ENCODE assay signal across 8 cellular contexts in genomic region chr13:36997716-36998427, GRCh38. TPM values are rescaled to one million over a fixed set of nuclear protein-coding genes. Genes with fewer than 3 reads are reported as not detected.
DNase-seq lines count a peak whose midpoint lies in the region; ATAC-seq, FAIRE-seq and TF ChIP-seq lines count a peak whose summit lies in the region.

No MANE protein-coding gene starts in this region.

- H3K79me1 ChIP-seq in H1 (ENCODE audit: low read depth, low read length): peaks cover 3% of the 10 kb centered on the region; the same call in 1 of the 2 replicates

- H3K4me2 ChIP-seq in MM.1S (ENCODE audit: low read depth, low read length) (peak overlapping the region; percentile 73), H1 (ENCODE audit: insufficient read depth in 1 of 2, low read depth in 2 of 2, low read length in 2 of 2) (peak overlapping the region; percentile 85 to 94)

- no peaks in the 10 kb centered on the region for H3K9me3 ChIP-seq in CD4-positive, alpha-beta memory T cell (ENCODE audit: control insufficient read depth in 1 of 2, low read length in 2 of 2)
- H3K9me3 ChIP-seq in MM.1S (replicated peaks; ENCODE audit: insufficient read depth, low read length) (no peaks in the 10 kb centered on the region), H1 (ENCODE audit: insufficient read depth in 2 of 2, low read depth in 1 of 2, low read length in 1 of 2) (no peaks in the 10 kb centered on the region)

- no peak for DNase-seq in CD4-positive, alpha-beta memory T cell
- DNase-seq in MM.1S: no peak
- DNase-seq in H1 (ENCODE audit: low read depth in 1 of 2, low spot score in 2 of 2): no peak
- no peak for DNase-seq in neural crest cell (ENCODE audit: low read depth, low spot score)
- no peak for DNase-seq in RWPE1 (ENCODE audit: low spot score)
- DNase-seq in mesenteric fat pad (ENCODE audit: low spot score): no peak
- no peak for DNase-seq in stimulated activated CD4-positive, alpha-beta T cell treated with anti-CD3 and anti-CD28 coated beads, Interleukin-4, amount 100 ng/mL, for 4 hours

- no peaks in the 10 kb centered on the region for H3K9me2 ChIP-seq in MM.1S (replicated peaks; ENCODE audit: insufficient read depth, low read length)

- no peak overlapping the region for H2AFZ ChIP-seq in MM.1S (ENCODE audit: low read length)
- 0 out of 2 replicates have a peak overlapping the region, but pooled peaks have one; percentile 12 for H2AFZ ChIP-seq in H1 (ENCODE audit: low read length)

- no peak overlapping the region for H3K14ac ChIP-seq in H1 (ENCODE audit: insufficient read length)

- H3K18ac ChIP-seq in H1 (ENCODE audit: extremely low read depth, low read length): no peak overlapping the region

- peaks cover 58% of the 10 kb centered on the region for H3K79me2 ChIP-seq in MM.1S (ENCODE audit: low read length)
- H3K79me2 ChIP-seq in H1 (ENCODE audit: control insufficient read depth in 1 of 2, insufficient read depth in 2 of 2, low read length in 2 of 2): peaks cover 4 to 56% of the 10 kb centered on the region in 2 experiments; a peak in 3 of 4 replicates

- peak overlapping the region; percentile 90 to 91 for H3K4me3 ChIP-seq in CD4-positive, alpha-beta memory T cell (ENCODE audit: low read length in 2 of 2)
- H3K4me3 ChIP-seq in MM.1S (ENCODE audit: low read length): peak overlapping the region; percentile 90
- peak overlapping the region; percentile 66 to 98 (median 94); a peak in 7 of 8 replicates for H3K4me3 ChIP-seq in H1 (ENCODE audit: extremely low read depth in 1 of 4, insufficient read depth in 2 of 4, low read depth in 3 of 4, low read length in 4 of 4)

- H3K56ac ChIP-seq in H1 (replicated peaks; ENCODE audit: insufficient read length, low read depth, low read length): no peak overlapping the region

- no peak for ATAC-seq in HG03196 (IDR thresholded peaks at IDR 0.05; ENCODE audit: unreplicated experiment)

- H3K27me3 ChIP-seq in CD4-positive, alpha-beta memory T cell (ENCODE audit: insufficient read depth, low read length): no peaks in the 10 kb centered on the region
- H3K27me3 ChIP-seq in MM.1S (replicated peaks; ENCODE audit: insufficient read depth, low read length) (no peaks in the 10 kb centered on the region), H1 (replicated peaks in 1 of 4; ENCODE audit: control insufficient read depth in 3 of 4, extremely low read depth in 1 of 4, insufficient read depth in 3 of 4, low read length in 3 of 4) (no peaks in the 10 kb centered on the region)

- peaks cover 10% of the 10 kb centered on the region for H3K23me2 ChIP-seq in H1 (ENCODE audit: low read depth, low read length)

- H4K8ac ChIP-seq in H1 (ENCODE audit: extremely low read depth, insufficient read depth, low read length): no peak overlapping the region

- 82% methylated on average over 6 of the region's 6 CpGs; no CpG with 5 or more reads in 1 of the 2 experiments for WGBS in H1 (ENCODE audit: extremely low coverage in 1 of 2, insufficient coverage in 1 of 2, insufficient read length in 1 of 2, insufficient replicate concordance in 2 of 2, low coverage in 1 of 2, low lambda C conversion rate in 2 of 2, missing lambda C conversion rate in 1 of 2), 2 experiments

- intact Hi-C loops in CD4-positive, alpha-beta memory T cell (cut with micrococcal nuclease): no loop called here

- no peak for FAIRE-seq in H1 (lab: Jason Lieb, UNC)

- no peak overlapping the region for H3K4ac ChIP-seq in H1 (replicated peaks; ENCODE audit: insufficient read length, low read depth, low read length)

- peaks cover 0 to 13% (median 0%) of the 10 kb centered on the region in 8 donors for H3K9me3 Mint-ChIP-seq in CD4-positive, alpha-beta memory T cell
- H3K9me3 Mint-ChIP-seq in neural crest cell: no peaks in the 10 kb centered on the region

- peak overlapping the region; percentile 71; the same call in 1 of the 2 replicates for H2BK5ac ChIP-seq in H1 (ENCODE audit: low read depth, low read length)

- no peak overlapping the region for H2BK120ac ChIP-seq in H1 (replicated peaks; ENCODE audit: low read depth, low read length)

- no peak overlapping the region for H2AK5ac ChIP-seq in H1 (ENCODE audit: low read depth, low read length)

- no peaks in the 10 kb centered on the region for H3F3A ChIP-seq in MM.1S (ENCODE audit: insufficient read depth, low read length)

- H3K27ac ChIP-seq in CD4-positive, alpha-beta memory T cell (ENCODE audit: low read depth, low read length): peak overlapping the region; percentile 92
- no peak overlapping the region for H3K27ac ChIP-seq in MM.1S (ENCODE audit: low read length)
- no peak overlapping the region for H3K27ac ChIP-seq in H1 (ENCODE audit: low read depth, low read length)
- no peak overlapping the region for H3K27ac ChIP-seq in RWPE1

- CTCF ChIA-PET in CD4-positive, alpha-beta memory T cell (lab: Charles Lee; ENCODE audit: partially characterized antibody): interaction anchor here (1.0 to 1.1 kb wide), 2 partner anchors 14 to 16 kb away, joined by 3 to 5 read pairs; no protein-coding TSS in a partner anchor
- CTCF ChIA-PET in H1 (lab: Charles Lee; ENCODE audit: partially characterized antibody): interaction anchor here (0.6 to 1.1 kb wide), 4 partner anchors 16 to 276 kb away, joined by 3 to 5 read pairs (median 3); no protein-coding TSS in a partner anchor
- CTCF ChIA-PET in RWPE1 (lab: Yijun Ruan, JAX): interaction anchor here (0.6 kb wide), 1 partner anchor 60 kb away, joined by 4 read pairs; no protein-coding TSS in a partner anchor

- no peak for TF ChIP-seq EP300 in H1 (IDR thresholded peaks at IDR 0.05; ENCODE audit: borderline replicate concordance in 1 of 2, low read depth in 2 of 2, low read length in 2 of 2)

- H4K5ac ChIP-seq in H1 (ENCODE audit: insufficient read length, low read depth, low read length): no peak overlapping the region

- no peak for TF ChIP-seq CTCF in MM.1S (IDR thresholded peaks at IDR 0.05; ENCODE audit: low read length)
- TF ChIP-seq CTCF in H1 (IDR thresholded peaks at IDR 0.05; ENCODE audit: control extremely low read depth in 1 of 3, insufficient read depth in 1 of 3, low read depth in 1 of 3, low read length in 3 of 3): no peak
- no peak for TF ChIP-seq CTCF in neural crest cell (conservative IDR thresholded peaks at IDR 0.05)
- no peak for TF ChIP-seq CTCF in RWPE1 (conservative IDR thresholded peaks at IDR 0.05; ENCODE audit: low read depth)

- TF ChIP-seq RAD21 in H1 (IDR thresholded peaks at IDR 0.05 in 1 of 2, conservative IDR thresholded peaks at IDR 0.05 in 1 of 2; ENCODE audit: low read depth in 2 of 2, low read length in 2 of 2): no peak

- H4K91ac ChIP-seq in H1 (replicated peaks; ENCODE audit: insufficient read length, low read length): no peak overlapping the region

- H3K23ac ChIP-seq in H1 (ENCODE audit: insufficient read length): no peak overlapping the region

- H2BK15ac ChIP-seq in H1 (ENCODE audit: low read length): no peak overlapping the region

- POLR2A ChIA-PET in CD4-positive, alpha-beta memory T cell (lab: Charles Lee; ENCODE audit: partially characterized antibody): no interaction called here
- POLR2A ChIA-PET in H1 (lab: Charles Lee; ENCODE audit: partially characterized antibody) (interaction anchor here (1.5 to 5.6 kb wide), 3 partner anchors 9 to 25 kb away, joined by 4 to 59 read pairs (median 10); no protein-coding TSS in a partner anchor), RWPE1 (lab: Yijun Ruan, JAX; ENCODE audit: low non-redundant PET) (no interaction called here)

- H3K36me3 Mint-ChIP-seq in CD4-positive, alpha-beta memory T cell: peaks cover 25 to 62% of the 10 kb centered on the region in 2 donors
- H3K36me3 Mint-ChIP-seq in neural crest cell (ENCODE audit: low read depth): peaks cover 8% of the 10 kb centered on the region

- peak overlapping the region; percentile 98 to 100 (median 100) for H3K4me3 Mint-ChIP-seq in CD4-positive, alpha-beta memory T cell
- H3K4me3 Mint-ChIP-seq in neural crest cell: peak overlapping the region; percentile 99

- H3K4me1 ChIP-seq in CD4-positive, alpha-beta memory T cell (ENCODE audit: insufficient read depth, low read length): peaks cover 32% of the 10 kb centered on the region
- no peaks in the 10 kb centered on the region for H3K4me1 ChIP-seq in MM.1S (ENCODE audit: low read length)
- no peaks in the 10 kb centered on the region for H3K4me1 ChIP-seq in H1 (replicated peaks in 1 of 4; ENCODE audit: control insufficient read depth in 3 of 4, insufficient read depth in 4 of 4, low read length in 3 of 4)

- peak overlapping the region; percentile 94 to 100 (median 100) for H3K27ac Mint-ChIP-seq in CD4-positive, alpha-beta memory T cell
- H3K27ac Mint-ChIP-seq in neural crest cell (ENCODE audit: unreplicated experiment): peak overlapping the region; percentile 99

- H3K36me3 ChIP-seq in CD4-positive, alpha-beta memory T cell (ENCODE audit: insufficient read depth, low read length): peaks cover 26% of the 10 kb centered on the region
- no peaks in the 10 kb centered on the region for H3K36me3 ChIP-seq in MM.1S (replicated peaks; ENCODE audit: insufficient read depth, low read length)
- H3K36me3 ChIP-seq in H1 (ENCODE audit: control insufficient read depth in 2 of 4, insufficient read depth in 4 of 4, low read length in 3 of 4): peaks cover 4 to 29% (median 10%) of the 10 kb centered on the region in 4 experiments; a peak in 6 of 8 replicates

- H3K9ac ChIP-seq in MM.1S (ENCODE audit: low read length) (peak overlapping the region; percentile 94), H1 (replicated peaks in 1 of 4; ENCODE audit: extremely low read depth in 1 of 4, low read depth in 3 of 4, low read length in 3 of 4) (peak overlapping the region in 3 of 4 experiments; percentile 80 to 92 (median 80); a peak in 5 of 7 replicates)

- H4K20me1 ChIP-seq in MM.1S (ENCODE audit: insufficient read depth, low read length): no peaks in the 10 kb centered on the region
- peaks cover 0 to 2% of the 10 kb centered on the region in 2 experiments for H4K20me1 ChIP-seq in H1 (replicated peaks in 1 of 2; ENCODE audit: control insufficient read depth in 1 of 2, insufficient read depth in 2 of 2, low read length in 2 of 2)

- H3K4me1 Mint-ChIP-seq in CD4-positive, alpha-beta memory T cell: peaks cover 27 to 64% (median 38%) of the 10 kb centered on the region in 4 donors
- H3K4me1 Mint-ChIP-seq in neural crest cell: peaks cover 44% of the 10 kb centered on the region

- no peak overlapping the region for H2BK20ac ChIP-seq in H1 (ENCODE audit: low read length)

- H2BK12ac ChIP-seq in H1 (ENCODE audit: low read depth, low read length): no peak overlapping the region; the same call in 1 of the 2 replicates

- no peaks in the 10 kb centered on the region for H3K27me3 Mint-ChIP-seq in CD4-positive, alpha-beta memory T cell
- peaks cover 4% of the 10 kb centered on the region for H3K27me3 Mint-ChIP-seq in neural crest cell (ENCODE audit: low read depth)

- TF ChIP-seq POLR2A in H1 (IDR thresholded peaks at IDR 0.05; ENCODE audit: control extremely low read depth in 1 of 2, low read depth in 2 of 2, low read length in 2 of 2): no peak

RNA-seq across cellular contexts. Expression of gene ALG5, which starts 1.3 kb away (rescaled TPM):
- total RNA-seq in CD4-positive, alpha-beta memory T cell: 10 to 100 TPM; 23.3 to 25.5 TPM
- polyA plus RNA-seq in CD4-positive, alpha-beta memory T cell: 100 to 1,000 TPM in 1 of 2 donors, 10 to 100 TPM in 1; 74.4 to 116 TPM
- total RNA-seq in H1 (2021; fragmentation: NEBNext Ultra II Directional; extraction: Animal tissue kit (Norgen Biotek cat#: 25700)): 24.3 and 24.6 TPM in 2 replicates
- 7.3 and 15.0 TPM in 2 replicates for polyA plus RNA-seq in H1 (2011; rRNA removed)
- 19.3 TPM for polyA plus RNA-seq in H1 (2011; cell fraction: cytosol; rRNA removed)
- polyA plus RNA-seq in H1 (2011; cell fraction: nucleus; rRNA removed): 6.6 TPM
- 14.0 to 21.8 TPM (median 18.5 TPM) in 4 replicates for polyA plus RNA-seq in H1 (2012, experiment 1 of 2)
- 2.4 TPM for polyA plus RNA-seq in H1 (2012, experiment 2 of 2)
- 44.3 TPM for polyA plus RNA-seq in H1 (2013, experiment 1 of 2)
- 53.8 TPM for polyA plus RNA-seq in H1 (2013, experiment 2 of 2)
- 5.1 and 7.3 TPM in 2 replicates for polyA minus RNA-seq in H1 (2011; rRNA and poly(A)+ RNA removed)
- 11.4 TPM for polyA minus RNA-seq in H1 (2011; cell fraction: cytosol; rRNA and poly(A)+ RNA removed)
- polyA minus RNA-seq in H1 (2011; cell fraction: nucleus; rRNA and poly(A)+ RNA removed): 24.3 TPM
- total RNA-seq in neural crest cell: 31.1 and 32.3 TPM in 2 replicates
- 44.0 TPM for total RNA-seq in mesenteric fat pad

RNA-seq across cellular contexts. Expression of gene EXOSC8, which starts 2.7 kb away (rescaled TPM):
- total RNA-seq in CD4-positive, alpha-beta memory T cell: 10 to 100 TPM; 71.4 to 75.3 TPM
- 100 to 1,000 TPM in 1 of 2 donors, 10 to 100 TPM in 1; 64.3 to 103 TPM for polyA plus RNA-seq in CD4-positive, alpha-beta memory T cell
- total RNA-seq in H1 (2021; fragmentation: NEBNext Ultra II Directional; extraction: Animal tissue kit (Norgen Biotek cat#: 25700)): 86.1 and 87.6 TPM in 2 replicates
- polyA plus RNA-seq in H1 (2011; rRNA removed): 35.5 and 54.3 TPM in 2 replicates
- polyA plus RNA-seq in H1 (2011; cell fraction: cytosol; rRNA removed): 65.3 TPM
- polyA plus RNA-seq in H1 (2011; cell fraction: nucleus; rRNA removed): 27.5 TPM
- 72.7 to 120 TPM (median 74.1 TPM) in 4 replicates for polyA plus RNA-seq in H1 (2012, experiment 1 of 2)
- 16.4 TPM for polyA plus RNA-seq in H1 (2012, experiment 2 of 2)
- 83.7 TPM for polyA plus RNA-seq in H1 (2013, experiment 1 of 2)
- 80.6 TPM for polyA plus RNA-seq in H1 (2013, experiment 2 of 2)
- polyA minus RNA-seq in H1 (2011; rRNA and poly(A)+ RNA removed): 33.8 and 41.3 TPM in 2 replicates
- polyA minus RNA-seq in H1 (2011; cell fraction: cytosol; rRNA and poly(A)+ RNA removed): 20.5 TPM
- 29.7 TPM for polyA minus RNA-seq in H1 (2011; cell fraction: nucleus; rRNA and poly(A)+ RNA removed)
- 107 and 116 TPM in 2 replicates for total RNA-seq in neural crest cell
- total RNA-seq in mesenteric fat pad: 24.5 TPM
